14 cellular contexts compared by ENCODE assay signal in genomic region chr16:11047057-11047456, GRCh38.
DNase-seq lines count a peak whose midpoint lies in the region; ATAC-seq and TF ChIP-seq lines count a peak whose summit lies in the region.
"Had no signal": no experiment of that assay in that cellular context is flagged by ENCODE, and none has a peak within 500 bp of the region (broad histone marks: within the 10 kb centered on the region; RNA-seq: fewer than 3 reads in every experiment).

No MANE protein-coding gene starts in this region.

- no peaks in the 10 kb centered on the region for H3K9me3 ChIP-seq in fibroblast of lung (ENCODE audit: control insufficient read depth, insufficient read depth, low read depth, low read length)
- H3K9me3 ChIP-seq: testis had no signal

- H3K27ac ChIP-seq in fibroblast of lung (ENCODE audit: insufficient read depth, low read length), result peak overlapping the region; percentile 86
- H3K27ac ChIP-seq: testis had no signal

- H3K36me3 ChIP-seq in fibroblast of lung (ENCODE audit: control insufficient read depth, insufficient read depth, low read length), result peaks cover 7% of the 10 kb centered on the region

- no peaks in the 10 kb centered on the region for H3K9me3 Mint-ChIP-seq in stimulated activated memory B cell treated with anti-CD40 and anti-IgM and Interleukin-4, amounts not matched to agents 10 μg/mL and 1 μg/mL and 100 μg/mL, for 72 hours
- H3K9me3 Mint-ChIP-seq: activated naive CD8-positive, alpha-beta T cell treated with anti-CD3 and anti-CD28 coated beads, Interleukin-2, amount 10 ng/mL, durations not matched to agents 7 days and 5 days had no signal

- H3K27ac Mint-ChIP-seq in stimulated activated memory B cell treated with anti-CD40 and anti-IgM and Interleukin-4, amounts not matched to agents 10 μg/mL and 1 μg/mL and 100 μg/mL, for 72 hours, result peak overlapping the region; percentile 22

- no peaks in the 10 kb centered on the region for H3K27me3 ChIP-seq in fibroblast of lung (ENCODE audit: control insufficient read depth, insufficient read depth, low read length)
- H3K27me3 ChIP-seq: testis had no signal

- DNase-seq in NCI-H510A treated with DMSO at 0.1 percent for 48 hours (lab: John Stamatoyannopoulos, UW) (peak; percentile 9), NCI-H510A (lab: John Stamatoyannopoulos, UW) (no peak), NCI-H2171 treated with DMSO at 0.1 percent for 48 hours (lab: John Stamatoyannopoulos, UW) (peak; percentile 90), fibroblast of lung (ENCODE audit: low read depth in 2 of 2) (peak; percentile 71 to 95), KG1 (lab: John Stamatoyannopoulos, UW) (no peak), NCI-H345 (lab: John Stamatoyannopoulos, UW) (no peak)
- no peak for DNase-seq in stimulated activated CD4-positive, alpha-beta T cell treated with anti-CD3 and anti-CD28 coated beads, Interleukin-4, amount 100 ng/mL, for 4 hours
- DNase-seq: activated CD4-positive, alpha-beta T cell treated with anti-CD3 and anti-CD28 coated beads for 1 hour; activated naive CD8-positive, alpha-beta T cell treated with anti-CD3 and anti-CD28 coated beads, Interleukin-2, amount 10 ng/mL, durations not matched to agents 7 days and 5 days; AML-193; RPMI8226; stimulated activated CD4-positive, alpha-beta T cell treated with anti-CD3 and anti-CD28 coated beads, Interleukin-4, amount 100 ng/mL, for 1 hour; testis had no signal

- no peak for TF ChIP-seq CTCF in fibroblast of lung (conservative IDR thresholded peaks at IDR 0.05 in 1 of 2, IDR thresholded peaks at IDR 0.05 in 1 of 2; ENCODE audit: low read depth in 1 of 2, low read length in 2 of 2)

- H3K79me2 ChIP-seq in fibroblast of lung (ENCODE audit: control insufficient read depth, insufficient read depth, low read length), result no peaks in the 10 kb centered on the region

- H3K27me3 Mint-ChIP-seq in stimulated activated memory B cell treated with anti-CD40 and anti-IgM and Interleukin-4, amounts not matched to agents 10 μg/mL and 1 μg/mL and 100 μg/mL, for 72 hours, result no peaks in the 10 kb centered on the region
- H3K27me3 Mint-ChIP-seq: activated naive CD8-positive, alpha-beta T cell treated with anti-CD3 and anti-CD28 coated beads, Interleukin-2, amount 10 ng/mL, durations not matched to agents 7 days and 5 days had no signal

- peaks cover 17% of the 10 kb centered on the region for H3K4me1 Mint-ChIP-seq in stimulated activated memory B cell treated with anti-CD40 and anti-IgM and Interleukin-4, amounts not matched to agents 10 μg/mL and 1 μg/mL and 100 μg/mL, for 72 hours

- H3K36me3 Mint-ChIP-seq in stimulated activated memory B cell treated with anti-CD40 and anti-IgM and Interleukin-4, amounts not matched to agents 10 μg/mL and 1 μg/mL and 100 μg/mL, for 72 hours, result peaks cover 65% of the 10 kb centered on the region

- H3K4me3 Mint-ChIP-seq in stimulated activated memory B cell treated with anti-CD40 and anti-IgM and Interleukin-4, amounts not matched to agents 10 μg/mL and 1 μg/mL and 100 μg/mL, for 72 hours, result no peak overlapping the region
- H3K4me3 Mint-ChIP-seq: activated naive CD8-positive, alpha-beta T cell treated with anti-CD3 and anti-CD28 coated beads, Interleukin-2, amount 10 ng/mL, durations not matched to agents 7 days and 5 days had no signal

- H3K4me2 ChIP-seq in fibroblast of lung (ENCODE audit: extremely low read depth, insufficient read depth, low read length), result peak overlapping the region; percentile 57

- H4K20me1 ChIP-seq in fibroblast of lung (ENCODE audit: control insufficient read depth, extremely low read depth, insufficient read depth, low read length), result no peaks in the 10 kb centered on the region

- H2AFZ ChIP-seq in fibroblast of lung (ENCODE audit: low read length), result no peak overlapping the region

- peak overlapping the region; percentile 25 for H3K9ac ChIP-seq in fibroblast of lung (ENCODE audit: insufficient read depth, low read length)

- H3K4me3 ChIP-seq in fibroblast of lung (replicated peaks in 1 of 4; ENCODE audit: control extremely low read depth in 1 of 4, insufficient read depth in 1 of 4, low read depth in 3 of 4, low read length in 4 of 4), result no peak overlapping the region
- H3K4me3 ChIP-seq: testis had no signal

- H3K4me1 ChIP-seq in fibroblast of lung (ENCODE audit: control insufficient read depth, extremely low read depth, insufficient read depth, low read length), result peaks cover 22% of the 10 kb centered on the region
- H3K4me1 ChIP-seq: testis had no signal

- ATAC-seq in stimulated activated memory B cell treated with anti-CD40 and anti-IgM and Interleukin-4, amounts not matched to agents 10 μg/mL and 1 μg/mL and 100 μg/mL, for 72 hours, result no peak

Comparison
In these comparisons a context has a peak if more than half of its experiments do, and no peak if none do; other contexts are left out.
1. DNase-seq: peak in NCI-H510A treated with DMSO at 0.1 percent for 48 hours (single experiment), NCI-H2171 treated with DMSO at 0.1 percent for 48 hours (single experiment) and fibroblast of lung (2 of 2); none in NCI-H510A (single experiment), KG1 (single experiment), NCI-H345 (single experiment) and stimulated activated CD4-positive, alpha-beta T cell treated with anti-CD3 and anti-CD28 coated beads, Interleukin-4, amount 100 ng/mL, for 4 hours (0 of 2).